In the genomic region with DNA sequence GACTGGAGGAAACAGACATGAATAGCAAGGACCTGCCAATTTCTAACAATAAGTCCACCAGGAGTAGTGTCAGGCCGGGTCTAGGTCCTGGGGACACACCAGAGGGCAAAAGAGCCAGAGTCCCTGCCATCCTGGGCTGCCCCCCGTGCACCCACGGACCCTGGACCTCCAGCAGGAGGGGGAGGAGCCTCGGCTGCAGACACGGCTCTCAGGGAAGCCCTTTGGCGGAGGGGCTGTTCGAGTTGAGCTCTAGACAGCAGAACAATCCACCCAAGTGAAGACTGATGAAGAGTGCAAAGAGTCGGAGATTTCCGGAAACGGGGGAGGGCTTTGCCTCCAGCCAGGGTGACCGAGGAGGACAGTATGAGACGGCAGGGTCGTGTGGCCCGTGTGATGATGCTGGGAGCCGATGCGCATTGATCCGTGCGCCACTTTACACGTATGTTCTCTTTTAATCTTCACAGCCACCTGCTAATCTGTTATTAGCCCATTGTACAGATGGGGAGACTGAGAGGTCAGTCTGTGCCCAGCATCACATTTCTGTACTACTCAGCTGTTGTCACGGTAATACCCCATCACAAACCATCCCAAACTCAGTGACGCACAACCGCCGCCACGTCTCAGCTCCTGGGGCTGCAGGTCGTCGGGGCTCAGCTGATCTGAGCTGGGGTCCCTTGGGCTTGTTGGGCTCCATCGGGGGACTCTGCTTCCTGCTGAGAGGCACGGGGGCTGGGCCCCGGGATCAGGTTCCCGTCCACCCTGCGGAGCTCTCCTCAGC, we compare ENCODE assay signal across 27 cellular contexts.
"Had no signal": no experiment of that assay in that cellular context is flagged by ENCODE, and none has a peak within 500 bp of the region (broad histone marks: within the 10 kb centered on the region; RNA-seq: fewer than 3 reads in every experiment).

No MANE protein-coding gene starts in this region.

- H3K4me1 Mint-ChIP-seq: activated B cell treated with CpG ODN at 0.5 μM for 24 hours; activated CD8-positive, alpha-beta memory T cell treated with anti-CD3 and anti-CD28 coated beads, Interleukin-2, amount 10 ng/mL, durations not matched to agents 7 days and 5 days; activated naive CD4-positive, alpha-beta T cell treated with anti-CD3 and anti-CD28 coated beads, Interleukin-2, amount 50 U/mL, for 24 hours; activated naive CD8-positive, alpha-beta T cell treated with anti-CD3 and anti-CD28 coated beads, Interleukin-2, amount 10 ng/mL, durations not matched to agents 7 days and 5 days had no signal

- H3K9me3 Mint-ChIP-seq: activated B cell treated with CpG ODN at 0.5 μM for 24 hours; activated naive CD4-positive, alpha-beta T cell treated with anti-CD3 and anti-CD28 coated beads for 36 hours; activated naive CD4-positive, alpha-beta T cell treated with anti-CD3 and anti-CD28 coated beads, Interleukin-2, amount 50 U/mL, for 24 hours; activated naive CD8-positive, alpha-beta T cell treated with anti-CD3 and anti-CD28 coated beads, Interleukin-2, amount 10 ng/mL, durations not matched to agents 7 days and 5 days; activated T-helper 1 cell treated with anti-CD3 and anti-CD28 coated beads, Interleukin-12 subunit alpha, Interleukin-12 subunit beta, Interleukin-2, Interleukin-4 antibody, amounts not matched to agents 30 ng/mL and 10 ng/mL and 1 ng/mL, durations not matched to agents 14 hours and 24 hours and 36 hours; activated T-helper 2 cell treated with anti-CD3 and anti-CD28 coated beads, Interferon-gamma antibody, Interleukin-2, Interleukin-4, amounts not matched to agents 10 μg/mL and 5 μg/mL and 100 μg/mL, durations not matched to agents 14 hours and 24 hours and 36 hours had no signal

- H3K4me3 Mint-ChIP-seq: activated B cell treated with CpG ODN at 0.5 μM for 24 hours; activated CD8-positive, alpha-beta memory T cell treated with anti-CD3 and anti-CD28 coated beads, Interleukin-2, amount 10 ng/mL, durations not matched to agents 7 days and 5 days; activated CD8-positive, alpha-beta T cell treated with anti-CD3 and anti-CD28 coated beads, Interleukin-2, amount 10 ng/mL, durations not matched to agents 7 days and 5 days; activated naive CD4-positive, alpha-beta T cell treated with anti-CD3 and anti-CD28 coated beads for 36 hours; activated naive CD4-positive, alpha-beta T cell treated with anti-CD3 and anti-CD28 coated beads, Interleukin-2, amount 50 U/mL, for 24 hours; activated naive CD8-positive, alpha-beta T cell treated with anti-CD3 and anti-CD28 coated beads, Interleukin-2, amount 10 ng/mL, durations not matched to agents 7 days and 5 days; activated T-helper 1 cell treated with anti-CD3 and anti-CD28 coated beads, Interleukin-12 subunit alpha, Interleukin-12 subunit beta, Interleukin-2, Interleukin-4 antibody, amounts not matched to agents 30 ng/mL and 10 ng/mL and 1 ng/mL, durations not matched to agents 14 hours and 24 hours and 36 hours; brain had no signal

- H3K36me3 ChIP-seq: ascending aorta, breast epithelium, cardiac muscle cell, colonic mucosa had no signal

- H3K27me3 ChIP-seq: ascending aorta, cardiac muscle cell, colonic mucosa had no signal

- DNase-seq: activated B cell treated with CpG ODN at 0.5 μM for 24 hours; activated CD4-positive, alpha-beta T cell treated with anti-CD3 and anti-CD28 coated beads for 48 hours; activated CD4-positive, alpha-beta T cell treated with anti-CD3 and anti-CD28 coated beads, Interleukin-2, amount 50 U/mL, for 1 hour; activated CD4-positive, alpha-beta T cell treated with anti-CD3 and anti-CD28 coated beads, Interleukin-2, amount 50 U/mL, for 48 hours; activated CD8-positive, alpha-beta memory T cell treated with anti-CD3 and anti-CD28 coated beads, Interleukin-2, amount 10 ng/mL, durations not matched to agents 7 days and 5 days; activated CD8-positive, alpha-beta memory T cell treated with anti-CD3 and anti-CD28 coated beads, Interleukin-2, amount 50 U/mL, for 4 hours; activated CD8-positive, alpha-beta T cell treated with anti-CD3 and anti-CD28 coated beads, Interleukin-2, amount 10 ng/mL, durations not matched to agents 7 days and 5 days; activated effector memory CD4-positive, alpha-beta T cell treated with anti-CD3 and anti-CD28 coated beads, Interleukin-2, amount 50 U/mL, for 16 hours; activated naive CD4-positive, alpha-beta T cell treated with anti-CD3 and anti-CD28 coated beads for 36 hours; activated naive CD8-positive, alpha-beta T cell treated with anti-CD3 and anti-CD28 coated beads, Interleukin-2, amount 10 ng/mL, durations not matched to agents 7 days and 5 days; activated T-cell treated with anti-CD3 and anti-CD28 coated beads, Interleukin-2, amount 50 U/mL, for 1 hour; activated T-cell treated with anti-CD3 and anti-CD28 coated beads, Interleukin-2, amount 50 U/mL, for 48 hours; central memory CD4-positive, alpha-beta T cell; cerebellar nuclear complex; colonic mucosa; effector CD8-positive, alpha-beta T cell; foreskin fibroblast; T-helper 2 cell had no signal

- ATAC-seq: activated CD4-positive, CD25-positive, alpha-beta regulatory T cell treated with anti-CD3 and anti-CD28 coated beads, Interleukin-2, amount 50 U/mL, for 24 hours; activated CD8-positive, alpha-beta memory T cell treated with anti-CD3 and anti-CD28 coated beads, Interleukin-2, amount 10 ng/mL, durations not matched to agents 7 days and 5 days; activated CD8-positive, alpha-beta T cell treated with anti-CD3 and anti-CD28 coated beads, Interleukin-2, amount 10 ng/mL, durations not matched to agents 7 days and 5 days; esophagus mucosa had no signal

- H3K9me3 ChIP-seq: ascending aorta, breast epithelium, colonic mucosa had no signal

- H3K27ac Mint-ChIP-seq: activated B cell treated with CpG ODN at 0.5 μM for 24 hours; activated CD8-positive, alpha-beta memory T cell treated with anti-CD3 and anti-CD28 coated beads, Interleukin-2, amount 10 ng/mL, durations not matched to agents 7 days and 5 days; activated CD8-positive, alpha-beta T cell treated with anti-CD3 and anti-CD28 coated beads, Interleukin-2, amount 10 ng/mL, durations not matched to agents 7 days and 5 days; activated naive CD4-positive, alpha-beta T cell treated with anti-CD3 and anti-CD28 coated beads for 36 hours; activated naive CD4-positive, alpha-beta T cell treated with anti-CD3 and anti-CD28 coated beads, Interleukin-2, amount 50 U/mL, for 24 hours; activated naive CD8-positive, alpha-beta T cell treated with anti-CD3 and anti-CD28 coated beads, Interleukin-2, amount 10 ng/mL, durations not matched to agents 7 days and 5 days; activated T-helper 1 cell treated with anti-CD3 and anti-CD28 coated beads, Interleukin-12 subunit alpha, Interleukin-12 subunit beta, Interleukin-2, Interleukin-4 antibody, amounts not matched to agents 30 ng/mL and 10 ng/mL and 1 ng/mL, durations not matched to agents 14 hours and 24 hours and 36 hours; activated T-helper 2 cell treated with anti-CD3 and anti-CD28 coated beads, Interferon-gamma antibody, Interleukin-2, Interleukin-4, amounts not matched to agents 10 μg/mL and 5 μg/mL and 100 μg/mL, durations not matched to agents 14 hours and 24 hours and 36 hours had no signal

- H3K4me1 ChIP-seq: ascending aorta, breast epithelium, colonic mucosa had no signal

- H3K4me3 ChIP-seq: ascending aorta, cardiac muscle cell, colonic mucosa had no signal

- H3K27ac ChIP-seq: ascending aorta, breast epithelium, cardiac muscle cell, colonic mucosa had no signal

- H3K36me3 Mint-ChIP-seq: activated CD8-positive, alpha-beta memory T cell treated with anti-CD3 and anti-CD28 coated beads, Interleukin-2, amount 10 ng/mL, durations not matched to agents 7 days and 5 days; activated naive CD4-positive, alpha-beta T cell treated with anti-CD3 and anti-CD28 coated beads, Interleukin-2, amount 50 U/mL, for 24 hours; activated naive CD8-positive, alpha-beta T cell treated with anti-CD3 and anti-CD28 coated beads, Interleukin-2, amount 10 ng/mL, durations not matched to agents 7 days and 5 days; brain had no signal
